ENCODE assay signal across 22 cellular contexts in the genomic region with DNA sequence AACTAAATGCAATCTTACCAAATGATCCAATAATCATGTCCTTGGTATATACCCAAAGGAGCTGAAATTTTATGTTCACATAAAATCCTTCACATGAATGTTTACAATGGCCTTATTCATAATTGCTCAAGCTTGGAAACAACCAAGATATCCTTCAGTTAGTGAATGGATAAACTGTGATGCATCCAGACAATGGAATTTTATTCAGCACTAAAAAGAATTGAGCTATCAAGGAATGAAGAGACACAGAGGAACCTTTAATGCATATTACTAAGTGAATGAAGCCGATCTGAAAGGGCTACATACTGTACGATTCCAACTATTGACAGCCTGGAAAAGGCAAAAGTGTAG.
DNase-seq lines count a peak whose midpoint lies in the region; ATAC-seq, FAIRE-seq and TF ChIP-seq lines count a peak whose summit lies in the region.
"Had no signal": no experiment of that assay in that cellular context is flagged by ENCODE, and none has a peak within 500 bp of the region (broad histone marks: within the 10 kb centered on the region; RNA-seq: fewer than 3 reads in every experiment).

No MANE protein-coding gene starts in this region.

- H3K79me1 ChIP-seq in IMR-90 (ENCODE audit: low read depth in 1 of 2, low read length in 2 of 2), result no peaks in the 10 kb centered on the region
- H3K79me1 ChIP-seq in trophoblast cell (ENCODE audit: low read length), result no peaks in the 10 kb centered on the region

- H3K4me1 Mint-ChIP-seq in activated T-helper 17 cell treated with anti-CD3 and anti-CD28 coated beads, Interleukin-2, amount 50 U/mL, for 72 hours, result peaks cover 7% of the 10 kb centered on the region
- H3K4me1 Mint-ChIP-seq: B cell, IgD-negative memory B cell had no signal

- WGBS in IMR-90 (ENCODE audit: extremely low coverage in 2 of 2, insufficient read length in 1 of 2), 2 experiments, result no CpG with 5 or more reads among the region's 2 CpGs
- WGBS in GM12878 (ENCODE audit: insufficient coverage, insufficient replicate concordance, low lambda C conversion rate, missing lambda C conversion rate), result 83% methylated on average over 2 of the region's 2 CpGs
- WGBS in trophoblast cell (ENCODE audit: extremely low coverage, insufficient coverage, insufficient read length), result no CpG with 5 or more reads among the region's 2 CpGs

- H3K27ac Mint-ChIP-seq in activated T-helper 17 cell treated with anti-CD3 and anti-CD28 coated beads, Interleukin-2, amount 50 U/mL, for 72 hours, result no peak overlapping the region
- H3K27ac Mint-ChIP-seq: B cell; CD8-positive, alpha-beta T cell; GM23338; HFFc6; IgD-negative memory B cell had no signal

- H2BK12ac ChIP-seq in trophoblast cell (ENCODE audit: low read length), result no peak overlapping the region

- RAD21 ChIA-PET in GM12878 (lab: Charles Lee; ENCODE audit: unreplicated experiment), result no interaction called here

- H2BK20ac ChIP-seq in IMR-90 (ENCODE audit: low read depth, low read length), result no peak overlapping the region

- H2BK5ac ChIP-seq in IMR-90 (ENCODE audit: low read depth, low read length, poor library complexity, severe bottlenecking), result no peak overlapping the region
- no peak overlapping the region for H2BK5ac ChIP-seq in trophoblast cell (ENCODE audit: low read depth, low read length, poor library complexity)

- H3K23ac ChIP-seq in IMR-90 (ENCODE audit: low read depth, low read length) (no peak overlapping the region), trophoblast cell (ENCODE audit: low read length) (no peak overlapping the region)

- BruUV-seq in IMR-90 (replicated peaks; lab: Mats Ljungman, UMichigan) (no TSS peak), GM12878 (replicated peaks; lab: Mats Ljungman, UMichigan) (no TSS peak)

- no peak for TF ChIP-seq EP300 in GM12878 (IDR thresholded peaks at IDR 0.05; ENCODE audit: borderline replicate concordance in 1 of 2, control insufficient read depth in 1 of 2, low read depth in 2 of 2, low read length in 2 of 2)

- DNase-seq in IMR-90, result peak; percentile 11
- DNase-seq in GM12878 (ENCODE audit: low read depth, low spot score), result no peak
- DNase-seq in inferior parietal cortex (ENCODE audit: extremely low spot score), result peak; percentile 23
- peak; percentile 89 for DNase-seq in pons (ENCODE audit: low spot score)
- DNase-seq in trophoblast cell, result no peak
- no peak for DNase-seq in SKM-1 (lab: John Stamatoyannopoulos, UW; ENCODE audit: unreplicated experiment)
- DNase-seq in anterior cingulate cortex (lab: John Stamatoyannopoulos, UW), result no peak
- DNase-seq: CD8-positive, alpha-beta T cell; COR-L47; DMS53; DND-41; HCEC 1CT; HFFc6 had no signal

- TF ChIP-seq CTCF in IMR-90 (conservative IDR thresholded peaks at IDR 0.05; ENCODE audit: low read depth, low read length), result no peak
- TF ChIP-seq CTCF in GM12878 (IDR thresholded peaks at IDR 0.05 in 2 of 3, conservative IDR thresholded peaks at IDR 0.05 in 1 of 3; ENCODE audit: control insufficient read depth in 2 of 3, extremely low read depth in 1 of 3, insufficient read depth in 1 of 3, low read depth in 3 of 3, low read length in 3 of 3), result no peak

- no peaks in the 10 kb centered on the region for H3K27me3 Mint-ChIP-seq in activated T-helper 17 cell treated with anti-CD3 and anti-CD28 coated beads, Interleukin-2, amount 50 U/mL, for 72 hours

- H3K14ac ChIP-seq in IMR-90 (replicated peaks; ENCODE audit: low read depth, low read length) (no peak overlapping the region), trophoblast cell (ENCODE audit: low read length) (no peak overlapping the region)

- H3K27me3 ChIP-seq in IMR-90 (ENCODE audit: control insufficient read depth, insufficient read depth, low read length) (no peaks in the 10 kb centered on the region; the same call in 1 of the 2 replicates), GM12878 (replicated peaks in 1 of 2; ENCODE audit: control insufficient read depth in 2 of 2, insufficient read depth in 2 of 2, low read length in 1 of 2) (no peaks in the 10 kb centered on the region), trophoblast cell (ENCODE audit: insufficient read depth, low read length) (no peaks in the 10 kb centered on the region)
- H3K27me3 ChIP-seq: BLaER1 treated with 17β-estradiol and CSF1 and Interleukin-3, amounts not matched to agents 10 nM and 100 nM had no signal

- ATAC-seq in IMR-90 (ENCODE audit: low read depth), result no peak
- no peak for ATAC-seq in GM12878
- no peak for ATAC-seq in activated T-helper 17 cell treated with anti-CD3 and anti-CD28 coated beads, Interleukin-2, amount 50 U/mL, for 72 hours (replicated peaks)
- ATAC-seq: GM23338 had no signal

- SMC1A ChIA-PET in GM12878 (lab: Charles Lee; ENCODE audit: uncharacterized antibody, unreplicated experiment), result no interaction called here

- H2BK15ac ChIP-seq in IMR-90 (ENCODE audit: low read depth, low read length), result no peak overlapping the region

- H3K18ac ChIP-seq in IMR-90 (ENCODE audit: low read depth, low read length), result no peak overlapping the region
- no peak overlapping the region for H3K18ac ChIP-seq in trophoblast cell (ENCODE audit: low read length)

- TF ChIP-seq POLR2A in IMR-90 (IDR thresholded peaks at IDR 0.05; ENCODE audit: low read depth, low read length) (no peak), GM12878 (IDR thresholded peaks at IDR 0.05; ENCODE audit: low read depth, low read length) (no peak)

- H4K20me1 ChIP-seq in IMR-90 (ENCODE audit: insufficient read depth, low read length) (no peaks in the 10 kb centered on the region), GM12878 (ENCODE audit: control insufficient read depth, insufficient read depth) (no peaks in the 10 kb centered on the region)
- H4K20me1 ChIP-seq: BLaER1 treated with 17β-estradiol and CSF1 and Interleukin-3, amounts not matched to agents 10 nM and 100 nM had no signal

- intact Hi-C loops in IMR-90 (cut with micrococcal nuclease), result no loop called here
- intact Hi-C loops in GM12878 (cut with micrococcal nuclease; ENCODE audit: unreplicated experiment), result no loop called here

- no peak overlapping the region for H4K5ac ChIP-seq in IMR-90 (ENCODE audit: low read depth, low read length)

- TF ChIP-seq RAD21 in IMR-90 (IDR thresholded peaks at IDR 0.05; ENCODE audit: low read length) (no peak), GM12878 (IDR thresholded peaks at IDR 0.05; ENCODE audit: insufficient read depth, low read depth, low read length) (no peak)

- H3K79me2 ChIP-seq in GM12878 (ENCODE audit: control insufficient read depth, insufficient read depth, low read length) (no peaks in the 10 kb centered on the region), trophoblast cell (ENCODE audit: control insufficient read depth, insufficient read depth, low read length, poor library complexity) (no peaks in the 10 kb centered on the region)

- H3K9me1 ChIP-seq in IMR-90 (ENCODE audit: insufficient read depth, low read length), result no peaks in the 10 kb centered on the region

- H3K4ac ChIP-seq in IMR-90 (ENCODE audit: low read depth, low read length), result no peak overlapping the region
- H3K4ac ChIP-seq in trophoblast cell (ENCODE audit: low read depth, low read length), result no peak overlapping the region

- no peak overlapping the region for H3K4me3 Mint-ChIP-seq in activated T-helper 17 cell treated with anti-CD3 and anti-CD28 coated beads, Interleukin-2, amount 50 U/mL, for 72 hours
- H3K4me3 Mint-ChIP-seq: B cell; CD8-positive, alpha-beta T cell; GM23338; HFFc6; IgD-negative memory B cell had no signal

- POLR2A ChIA-PET in IMR-90 (lab: Charles Lee; ENCODE audit: unreplicated experiment) (no interaction called here), GM12878 (lab: Charles Lee) (interaction anchor here (0.6 kb wide), 1 partner anchor 382 kb away, joined by 4 read pairs; no protein-coding TSS in a partner anchor)

- dilution Hi-C loops in IMR-90 (cut with HindIII; ENCODE audit: low sequenced_read_pairs, unreplicated experiment), result no loop called here

- no peak overlapping the region for H4K12ac ChIP-seq in trophoblast cell (ENCODE audit: low read depth, low read length)

- no peak overlapping the region for H3K4me2 ChIP-seq in IMR-90 (ENCODE audit: low read depth, low read length)
- H3K4me2 ChIP-seq in GM12878 (ENCODE audit: control insufficient read depth, insufficient read depth), result no peak overlapping the region
- H3K4me2 ChIP-seq in trophoblast cell (ENCODE audit: low read length), result no peak overlapping the region
- H3K4me2 ChIP-seq: BLaER1 treated with 17β-estradiol and CSF1 and Interleukin-3, amounts not matched to agents 10 nM and 100 nM; GM23338 had no signal

- no peak overlapping the region for H3K56ac ChIP-seq in IMR-90 (ENCODE audit: extremely low read depth, insufficient read depth, low read length)

- H2BK120ac ChIP-seq in IMR-90 (ENCODE audit: low read depth, low read length) (no peak overlapping the region), trophoblast cell (ENCODE audit: insufficient read depth, low read length, poor library complexity) (no peak overlapping the region)

- no peak overlapping the region for H2AFZ ChIP-seq in IMR-90 (replicated peaks; ENCODE audit: low read length, poor library complexity)
- no peak overlapping the region for H2AFZ ChIP-seq in GM12878 (ENCODE audit: control insufficient read depth, low read depth, low read length)
- no peak overlapping the region for H2AFZ ChIP-seq in trophoblast cell (ENCODE audit: insufficient read depth, low read length, poor library complexity)
- H2AFZ ChIP-seq: GM23338 had no signal

- no peak overlapping the region for H4K91ac ChIP-seq in IMR-90 (ENCODE audit: insufficient read depth, low read depth, low read length)
- no peak overlapping the region for H4K91ac ChIP-seq in trophoblast cell (ENCODE audit: low read depth, low read length)

- H3K36me3 ChIP-seq in IMR-90 (ENCODE audit: control insufficient read depth, insufficient read depth, low read length) (no peaks in the 10 kb centered on the region), GM12878 (ENCODE audit: control insufficient read depth in 2 of 2, insufficient read depth in 2 of 2, low read length in 1 of 2) (no peaks in the 10 kb centered on the region), trophoblast cell (ENCODE audit: control insufficient read depth in 1 of 2, insufficient read depth in 2 of 2, low read length in 2 of 2) (no peaks in the 10 kb centered on the region)
- H3K36me3 ChIP-seq: BLaER1 treated with 17β-estradiol and CSF1 and Interleukin-3, amounts not matched to agents 10 nM and 100 nM had no signal

- no peak overlapping the region for H3K27ac ChIP-seq in IMR-90 (ENCODE audit: insufficient read depth, low read length)
- no peak overlapping the region for H3K27ac ChIP-seq in GM12878 (ENCODE audit: control insufficient read depth, insufficient read depth)
- no peak overlapping the region for H3K27ac ChIP-seq in trophoblast cell (ENCODE audit: low read depth, low read length)
- H3K27ac ChIP-seq: BLaER1 treated with 17β-estradiol and CSF1 and Interleukin-3, amounts not matched to agents 10 nM and 100 nM had no signal

- H3K36me3 Mint-ChIP-seq in activated T-helper 17 cell treated with anti-CD3 and anti-CD28 coated beads, Interleukin-2, amount 50 U/mL, for 72 hours (ENCODE audit: low read depth), result no peaks in the 10 kb centered on the region
- H3K36me3 Mint-ChIP-seq: CD8-positive, alpha-beta T cell had no signal

- peak; percentile 47 for FAIRE-seq in GM12878 (lab: Jason Lieb, UNC)
- FAIRE-seq: G401.6, GM12892, H54, HTR-8/SVneo had no signal

- H2AK9ac ChIP-seq in IMR-90 (replicated peaks; ENCODE audit: low read depth, low read length, poor library complexity), result no peak overlapping the region

- peaks cover 6% of the 10 kb centered on the region for H3K9me3 Mint-ChIP-seq in activated T-helper 17 cell treated with anti-CD3 and anti-CD28 coated beads, Interleukin-2, amount 50 U/mL, for 72 hours
- H3K9me3 Mint-ChIP-seq: GM23338, HFFc6 had no signal

- H3K4me3 ChIP-seq in IMR-90 (ENCODE audit: insufficient read depth, low read depth, low read length) (no peak overlapping the region), GM12878 (no peak overlapping the region), trophoblast cell (ENCODE audit: low read depth, low read length) (no peak overlapping the region)
- H3K4me3 ChIP-seq: BLaER1 treated with 17β-estradiol and CSF1 and Interleukin-3, amounts not matched to agents 10 nM and 100 nM; GM23338 had no signal

- no peaks in the 10 kb centered on the region for H3K9me3 ChIP-seq in IMR-90 (ENCODE audit: control insufficient read depth, insufficient read depth, low read length)
- H3K9me3 ChIP-seq in GM12878 (replicated peaks; ENCODE audit: control insufficient read depth, insufficient read depth, low read length), result no peaks in the 10 kb centered on the region
- H3K9me3 ChIP-seq in trophoblast cell (ENCODE audit: insufficient read depth, low read depth, low read length), result no peaks in the 10 kb centered on the region

- in situ Hi-C loops in IMR-90 (cut with MboI; ENCODE audit: low sequenced_read_pairs), result loop anchor here (25.0 kb wide), 1 partner anchor 137 kb away; no protein-coding TSS in a partner anchor
- in situ Hi-C loops in GM12878 (cut with MboI), result no loop called here

- H3K9ac ChIP-seq in IMR-90 (ENCODE audit: low read depth, low read length), result no peak overlapping the region
- no peak overlapping the region for H3K9ac ChIP-seq in GM12878 (ENCODE audit: control insufficient read depth, insufficient read depth, low read length)
- H3K9ac ChIP-seq in trophoblast cell (ENCODE audit: low read length), result no peak overlapping the region
- H3K9ac ChIP-seq: BLaER1 treated with 17β-estradiol and CSF1 and Interleukin-3, amounts not matched to agents 10 nM and 100 nM had no signal

- H2AK5ac ChIP-seq in IMR-90 (ENCODE audit: low read depth, low read length) (no peak overlapping the region), trophoblast cell (ENCODE audit: low read length) (no peak overlapping the region)

- CTCF ChIA-PET in IMR-90 (lab: Yijun Ruan, JAX) (no interaction called here), GM12878 (lab: Yijun Ruan, JAX) (interaction anchor here (1.0 kb wide), 1 partner anchor 9 kb away, joined by 3 read pairs; no protein-coding TSS in a partner anchor)

- H3K4me1 ChIP-seq in IMR-90 (ENCODE audit: control insufficient read depth, insufficient read depth, low read length), result no peaks in the 10 kb centered on the region
- H3K4me1 ChIP-seq in GM12878 (ENCODE audit: control insufficient read depth, insufficient read depth, low read length), result no peaks in the 10 kb centered on the region
- no peaks in the 10 kb centered on the region for H3K4me1 ChIP-seq in trophoblast cell (ENCODE audit: control insufficient read depth in 1 of 2, insufficient read depth in 2 of 2, low read length in 2 of 2)
- H3K4me1 ChIP-seq: BLaER1 treated with 17β-estradiol and CSF1 and Interleukin-3, amounts not matched to agents 10 nM and 100 nM had no signal

- H4K8ac ChIP-seq in IMR-90 (ENCODE audit: low read depth in 2 of 2, low read length in 2 of 2), result no peak overlapping the region
- no peak overlapping the region for H4K8ac ChIP-seq in trophoblast cell (ENCODE audit: low read depth, low read length)

Comparison
In these comparisons a context has a peak if more than half of its experiments do, and no peak if none do; other contexts are left out.
1. DNase-seq: peak in IMR-90 (single experiment), inferior parietal cortex (single experiment) and pons (single experiment); none in GM12878 (single experiment), trophoblast cell (0 of 2), SKM-1 (single experiment) and anterior cingulate cortex (0 of 58).